In genomic region chr2:85058619-85058941, GRCh38 we compare ENCODE assay signal across 19 cellular contexts.
DNase-seq lines count a peak whose midpoint lies in the region; ATAC-seq, FAIRE-seq and TF ChIP-seq lines count a peak whose summit lies in the region.
"Had no signal": no experiment of that assay in that cellular context is flagged by ENCODE, and none has a peak within 500 bp of the region (broad histone marks: within the 10 kb centered on the region; RNA-seq: fewer than 3 reads in every experiment).

No MANE protein-coding gene starts in this region.

- H3K27ac ChIP-seq in left lung = no peak overlapping the region
- H3K27ac ChIP-seq in small intestine (ENCODE audit: low read depth in 1 of 2, low read length in 1 of 2) = no peak overlapping the region
- H3K27ac ChIP-seq: gastroesophageal sphincter had no signal

- peaks cover 3% of the 10 kb centered on the region; the same call in 1 of the 2 replicates for H3K36me3 Mint-ChIP-seq in WTC11

- peak in 2 of 3 experiments; percentile 28 to 59 for DNase-seq in NCI-H1417 (lab: John Stamatoyannopoulos, UW)
- no peak for DNase-seq in NCI-H1417 treated with DMSO at 0.1 percent for 48 hours (lab: John Stamatoyannopoulos, UW)
- no peak for DNase-seq in WTC11 (ENCODE audit: low spot score)
- DNase-seq in left lung = no peak
- peak; percentile 25 for DNase-seq in small intestine
- no peak for DNase-seq in epidermal melanocyte (ENCODE audit: insufficient read length, low spot score)
- DNase-seq in SW 1271 (lab: John Stamatoyannopoulos, UW) = no peak
- DNase-seq: 8988T; activated CD4-positive, alpha-beta memory T cell treated with anti-CD3 and anti-CD28 coated beads, Interleukin-2, amount 10 ng/mL, durations not matched to agents 7 days and 5 days; activated T-cell treated with anti-CD3 and anti-CD28 coated beads, Interleukin-2, amount 50 U/mL, for 4 hours; DMS153; erythroblast; NCI-H1694 treated with DMSO at 0.1 percent for 48 hours; NCI-H524; SHP77 had no signal

- intact Hi-C loops in left lung (cut with DNase I) = no loop called here

- H3K9me3 Mint-ChIP-seq in WTC11 = no peaks in the 10 kb centered on the region
- H3K9me3 Mint-ChIP-seq: activated CD4-positive, alpha-beta memory T cell treated with anti-CD3 and anti-CD28 coated beads, Interleukin-2, amount 10 ng/mL, durations not matched to agents 7 days and 5 days; activated naive CD4-positive, alpha-beta T cell treated with anti-CD3 and anti-CD28 coated beads, Interleukin-2, amount 50 U/mL, for 72 hours; activated T-cell treated with anti-CD3 and anti-CD28 coated beads, Interleukin-2, amount 50 U/mL, for 4 hours had no signal

- CTCF ChIA-PET in WTC11 (lab: Charles Lee) = interaction anchor here (1.1 to 1.7 kb wide), 2 partner anchors 8 to 133 kb away, joined by 5 read pairs; no protein-coding TSS in a partner anchor

- H3K27ac Mint-ChIP-seq in WTC11 = no peak overlapping the region
- H3K27ac Mint-ChIP-seq: activated CD4-positive, alpha-beta memory T cell treated with anti-CD3 and anti-CD28 coated beads, Interleukin-2, amount 10 ng/mL, durations not matched to agents 7 days and 5 days had no signal

- H3K4me1 Mint-ChIP-seq in WTC11 = peaks cover 30% of the 10 kb centered on the region

- H3K4me1 ChIP-seq in left lung (peaks cover 0 to 8% of the 10 kb centered on the region in 2 donors), small intestine (ENCODE audit: control insufficient read depth in 2 of 2, insufficient read depth in 1 of 2, low read depth in 1 of 2, low read length in 1 of 2) (no peaks in the 10 kb centered on the region)
- H3K4me1 ChIP-seq: gastroesophageal sphincter had no signal

- H3K27me3 Mint-ChIP-seq in WTC11 (ENCODE audit: low read depth) = no peaks in the 10 kb centered on the region; the same call in 1 of the 2 replicates

- H3K27me3 ChIP-seq in left lung (peaks cover 0 to 6% of the 10 kb centered on the region in 2 donors), small intestine (ENCODE audit: control insufficient read depth in 2 of 2, insufficient read depth in 2 of 2, low read length in 2 of 2) (no peaks in the 10 kb centered on the region)
- H3K27me3 ChIP-seq: gastroesophageal sphincter, MG63 had no signal

- no peak overlapping the region for H3K4me3 Mint-ChIP-seq in WTC11
- H3K4me3 Mint-ChIP-seq: activated CD4-positive, alpha-beta memory T cell treated with anti-CD3 and anti-CD28 coated beads, Interleukin-2, amount 10 ng/mL, durations not matched to agents 7 days and 5 days; activated T-cell treated with anti-CD3 and anti-CD28 coated beads, Interleukin-2, amount 50 U/mL, for 4 hours had no signal

- FAIRE-seq in small intestine (lab: Jason Lieb, UNC) = no peak

- no peak for TF ChIP-seq CTCF in WTC11 (IDR thresholded peaks at IDR 0.05)
- no peak for TF ChIP-seq CTCF in left lung (IDR thresholded peaks at IDR 0.05)

- POLR2A ChIA-PET in WTC11 (lab: Charles Lee) = interaction anchor here (1.1 kb wide), 1 partner anchor 8 kb away, joined by 4 read pairs; no protein-coding TSS in a partner anchor

- H3K4me3 ChIP-seq in left lung (no peak overlapping the region), small intestine (ENCODE audit: low read depth in 1 of 2, low read length in 2 of 2) (no peak overlapping the region)
- H3K4me3 ChIP-seq: gastroesophageal sphincter, MG63 had no signal

- H3K9me3 ChIP-seq in left lung (no peaks in the 10 kb centered on the region), small intestine (ENCODE audit: control insufficient read depth, low read depth) (no peaks in the 10 kb centered on the region)
- H3K9me3 ChIP-seq: gastroesophageal sphincter, MG63 had no signal

- H3K36me3 ChIP-seq in left lung = peaks cover 0 to 5% of the 10 kb centered on the region in 2 donors
- no peaks in the 10 kb centered on the region for H3K36me3 ChIP-seq in small intestine (ENCODE audit: control insufficient read depth in 2 of 2, insufficient read depth in 2 of 2, low read length in 2 of 2)

- no peak for ATAC-seq in WTC11
- peak; percentile 12 for ATAC-seq in left lung
- ATAC-seq in GM21825 (IDR thresholded peaks at IDR 0.05; ENCODE audit: unreplicated experiment) = no peak
- ATAC-seq: gastroesophageal sphincter had no signal

- 9 to 37% (median 19%) methylated on average over 6 of the region's 6 CpGs for WGBS in small intestine, 3 donors

TF ChIP-seq in WTC11, 78 proteins besides CTCF, POLR2A, EP300 and RAD21:
- TF ChIP-seq USF1 (CRISPR knock-in tag; IDR thresholded peaks at IDR 0.05) (peak; percentile 59; the same call in 1 of the 2 replicates), ATF3 (CRISPR knock-in tag; conservative IDR thresholded peaks at IDR 0.05) (no peak), USF2 (CRISPR knock-in tag; IDR thresholded peaks at IDR 0.05) (peak; percentile 73), ZSCAN18 (CRISPR knock-in tag; IDR thresholded peaks at IDR 0.05) (no peak)

Comparison
In these comparisons a context has a peak if more than half of its experiments do, and no peak if none do; other contexts are left out.
1. DNase-seq: peak in NCI-H1417 (2 of 3) and small intestine (single experiment); none in NCI-H1417 treated with DMSO at 0.1 percent for 48 hours (single experiment), WTC11 (single experiment), left lung (0 of 2), epidermal melanocyte (single experiment) and SW 1271 (0 of 2).